Comparison of ENCODE assay signal across 8 cellular contexts in genomic region chr6:32415521-32416019, GRCh38. TPM values are rescaled to one million over a fixed set of nuclear protein-coding genes. Genes with fewer than 3 reads are reported as not detected.
DNase-seq lines count a peak whose midpoint lies in the region; ATAC-seq and TF ChIP-seq lines count a peak whose summit lies in the region.

No MANE protein-coding gene starts in this region.

- H3K27me3 Mint-ChIP-seq in activated T-helper 1 cell treated with anti-CD3 and anti-CD28 coated beads, Interleukin-12 subunit alpha, Interleukin-12 subunit beta, Interleukin-2, Interleukin-4 antibody, amounts not matched to agents 30 ng/mL and 10 ng/mL and 1 ng/mL, durations not matched to agents 14 hours and 24 hours and 36 hours (ENCODE audit: insufficient read depth), result peaks cover 51% of the 10 kb centered on the region

- intact Hi-C loops in activated T-helper 1 cell treated with anti-CD3 and anti-CD28 coated beads, Interleukin-12 subunit alpha, Interleukin-12 subunit beta, Interleukin-2, Interleukin-4 antibody, amounts not matched to agents 30 ng/mL and 10 ng/mL and 1 ng/mL, durations not matched to agents 14 hours and 24 hours and 36 hours (cut with micrococcal nuclease), result loop anchor here (1.0 to 2.0 kb wide), 2 partner anchors 277 to 382 kb away; no protein-coding TSS in a partner anchor

- ATAC-seq in GM21825 (IDR thresholded peaks at IDR 0.05; ENCODE audit: unreplicated experiment), result no peak

- H3K27ac Mint-ChIP-seq in activated T-helper 1 cell treated with anti-CD3 and anti-CD28 coated beads, Interleukin-12 subunit alpha, Interleukin-12 subunit beta, Interleukin-2, Interleukin-4 antibody, amounts not matched to agents 30 ng/mL and 10 ng/mL and 1 ng/mL, durations not matched to agents 14 hours and 24 hours and 36 hours, result no peak overlapping the region

- peaks cover 12% of the 10 kb centered on the region for H3K4me1 Mint-ChIP-seq in activated T-helper 1 cell treated with anti-CD3 and anti-CD28 coated beads, Interleukin-12 subunit alpha, Interleukin-12 subunit beta, Interleukin-2, Interleukin-4 antibody, amounts not matched to agents 30 ng/mL and 10 ng/mL and 1 ng/mL, durations not matched to agents 14 hours and 24 hours and 36 hours (ENCODE audit: low read depth)

- H3K9ac ChIP-seq in HUES6 (ENCODE audit: low read length), result no peak overlapping the region

- H3K4me1 ChIP-seq in HUES6 (ENCODE audit: control insufficient read depth, insufficient read depth, low read length) (no peaks in the 10 kb centered on the region), neutrophil (ENCODE audit: control insufficient read depth in 1 of 2, insufficient read depth in 1 of 2, low read depth in 1 of 2, low read length in 1 of 2) (no peaks in the 10 kb centered on the region)

- peak; percentile 94 for TF ChIP-seq CTCF in neutrophil (IDR thresholded peaks at IDR 0.05)

- H3K36me3 Mint-ChIP-seq in activated T-helper 1 cell treated with anti-CD3 and anti-CD28 coated beads, Interleukin-12 subunit alpha, Interleukin-12 subunit beta, Interleukin-2, Interleukin-4 antibody, amounts not matched to agents 30 ng/mL and 10 ng/mL and 1 ng/mL, durations not matched to agents 14 hours and 24 hours and 36 hours (ENCODE audit: low read depth), result no peaks in the 10 kb centered on the region

- H3K4me3 ChIP-seq in HUES6 (ENCODE audit: low read depth, low read length) (peak overlapping the region; percentile 47), neutrophil (ENCODE audit: low read depth in 1 of 2, low read length in 1 of 2) (no peak overlapping the region)

- H3K36me3 ChIP-seq in HUES6 (ENCODE audit: control insufficient read depth, insufficient read depth, low read length) (no peaks in the 10 kb centered on the region), neutrophil (no peaks in the 10 kb centered on the region)

- H3K27me3 ChIP-seq in HUES6 (ENCODE audit: control insufficient read depth, insufficient read depth, low read length) (peaks cover 9% of the 10 kb centered on the region), neutrophil (peaks cover 75% of the 10 kb centered on the region)

- in situ Hi-C loops in Caki2 (cut with HindIII; ENCODE audit: low pct_unique_long_range_greater_than_20kb, low sequenced_read_pairs), result no loop called here

- H3K9me3 ChIP-seq in HUES6 (ENCODE audit: control insufficient read depth, insufficient read depth, low read depth, low read length), result no peaks in the 10 kb centered on the region
- no peaks in the 10 kb centered on the region for H3K9me3 ChIP-seq in neutrophil

- H3K9me3 Mint-ChIP-seq in activated T-helper 1 cell treated with anti-CD3 and anti-CD28 coated beads, Interleukin-12 subunit alpha, Interleukin-12 subunit beta, Interleukin-2, Interleukin-4 antibody, amounts not matched to agents 30 ng/mL and 10 ng/mL and 1 ng/mL, durations not matched to agents 14 hours and 24 hours and 36 hours, result no peaks in the 10 kb centered on the region

- peak; percentile 59 for DNase-seq in Caki2 (ENCODE audit: low read depth)
- DNase-seq in RKO (ENCODE audit: low spot score), result peak; percentile 64
- DNase-seq in activated T-helper 1 cell treated with anti-CD3 and anti-CD28 coated beads, Interleukin-12 subunit alpha, Interleukin-12 subunit beta, Interleukin-2, Interleukin-4 antibody, amounts not matched to agents 30 ng/mL and 10 ng/mL and 1 ng/mL, durations not matched to agents 14 hours and 24 hours and 36 hours (ENCODE audit: low spot score), result peak; percentile 56
- peak; percentile 48 for DNase-seq in fibroblast of the conjunctiva (ENCODE audit: low read depth)
- peak; percentile 85 for DNase-seq in superior temporal gyrus (ENCODE audit: extremely low spot score)

- no peak overlapping the region for H3K4me3 Mint-ChIP-seq in activated T-helper 1 cell treated with anti-CD3 and anti-CD28 coated beads, Interleukin-12 subunit alpha, Interleukin-12 subunit beta, Interleukin-2, Interleukin-4 antibody, amounts not matched to agents 30 ng/mL and 10 ng/mL and 1 ng/mL, durations not matched to agents 14 hours and 24 hours and 36 hours

- no peak overlapping the region for H3K27ac ChIP-seq in HUES6 (ENCODE audit: low read depth, low read length)
- no peak overlapping the region for H3K27ac ChIP-seq in neutrophil

RNA-seq across cellular contexts. Expression of gene BTNL2, which starts 8.6 kb away (rescaled TPM):
- total RNA-seq in Caki2 (2014; rRNA removed; shearing (Covaris generic); ENCODE audit: low replicate concordance), result not detected in 2 replicates
- not detected in 2 replicates for total RNA-seq in activated T-helper 1 cell treated with anti-CD3 and anti-CD28 coated beads, Interleukin-12 subunit alpha, Interleukin-12 subunit beta, Interleukin-2, Interleukin-4 antibody, amounts not matched to agents 30 ng/mL and 10 ng/mL and 1 ng/mL, durations not matched to agents 14 hours and 24 hours and 36 hours

RNA-seq across cellular contexts. Expression of gene HLA-DRA, which starts 24.1 kb away (rescaled TPM):
- not detected in 2 replicates for total RNA-seq in Caki2 (2014; rRNA removed; shearing (Covaris generic); ENCODE audit: low replicate concordance)
- total RNA-seq in activated T-helper 1 cell treated with anti-CD3 and anti-CD28 coated beads, Interleukin-12 subunit alpha, Interleukin-12 subunit beta, Interleukin-2, Interleukin-4 antibody, amounts not matched to agents 30 ng/mL and 10 ng/mL and 1 ng/mL, durations not matched to agents 14 hours and 24 hours and 36 hours, result 39.3 and 40.1 TPM in 2 replicates

RNA-seq across cellular contexts. Expression of gene TSBP1, which starts 43.9 kb away (rescaled TPM):
- not detected in 2 replicates for total RNA-seq in Caki2 (2014; rRNA removed; shearing (Covaris generic); ENCODE audit: low replicate concordance)
- not detected in 2 replicates for total RNA-seq in activated T-helper 1 cell treated with anti-CD3 and anti-CD28 coated beads, Interleukin-12 subunit alpha, Interleukin-12 subunit beta, Interleukin-2, Interleukin-4 antibody, amounts not matched to agents 30 ng/mL and 10 ng/mL and 1 ng/mL, durations not matched to agents 14 hours and 24 hours and 36 hours

Comparison
In these comparisons a context has a peak if more than half of its experiments do, and no peak if none do; other contexts are left out.
1. RNA of gene HLA-DRA, which starts 24.1 kb away (total RNA-seq): 39.3 to 40.1 TPM in activated T-helper 1 cell treated with anti-CD3 and anti-CD28 coated beads, Interleukin-12 subunit alpha, Interleukin-12 subunit beta, Interleukin-2, Interleukin-4 antibody, amounts not matched to agents 30 ng/mL and 10 ng/mL and 1 ng/mL, durations not matched to agents 14 hours and 24 hours and 36 hours; not detected in Caki2; every median in the first group is over 10 times any median in the second.
2. Peak in every context shown above with its lines, with median percentiles within 50 percentile points of each other: DNase-seq.